11 cellular contexts compared by ENCODE assay signal in genomic region chr2:105904938-105905337, GRCh38.
DNase-seq lines count a peak whose midpoint lies in the region; ATAC-seq and TF ChIP-seq lines count a peak whose summit lies in the region.
"Had no signal": no experiment of that assay in that cellular context is flagged by ENCODE, and none has a peak within 500 bp of the region (broad histone marks: within the 10 kb centered on the region; RNA-seq: fewer than 3 reads in every experiment).

No MANE protein-coding gene starts in this region.

- H3K4me1 ChIP-seq in OCI-LY3 (ENCODE audit: low read length) (peaks cover 57% of the 10 kb centered on the region), thyroid gland (no peaks in the 10 kb centered on the region)

- H2AFZ ChIP-seq in OCI-LY3 (ENCODE audit: low read depth, low read length) = no peak overlapping the region

- TF ChIP-seq CTCF in OCI-LY3 (IDR thresholded peaks at IDR 0.05; ENCODE audit: low read depth, low read length) = no peak
- no peak for TF ChIP-seq CTCF in thyroid gland (IDR thresholded peaks at IDR 0.05)

- H3K4me3 ChIP-seq in OCI-LY3 (ENCODE audit: low read length) = peak overlapping the region; percentile 66
- H3K4me3 ChIP-seq in thyroid gland (replicated peaks in 1 of 3) = no peak overlapping the region
- H3K4me3 ChIP-seq: SJCRH30 had no signal

- H3K9ac ChIP-seq in OCI-LY3 (ENCODE audit: low read length) = peak overlapping the region; percentile 36; the same call in 1 of the 2 replicates

- 72 to 84% methylated on average over 2 of the region's 2 CpGs for WGBS in thyroid gland, 2 donors

- no peaks in the 10 kb centered on the region for H4K20me1 ChIP-seq in OCI-LY3 (ENCODE audit: insufficient read depth, low read length)

- no peak for DNase-seq in stimulated activated CD8-positive, alpha-beta memory T cell treated with anti-CD3 and anti-CD28 coated beads, Interleukin-4, amount 100 ng/mL, for 48 hours
- DNase-seq in thyroid gland = no peak
- no peak for DNase-seq in NCI-H2029 treated with DMSO at 0.1 percent for 48 hours (lab: John Stamatoyannopoulos, UW)
- DNase-seq in activated CD8-positive, alpha-beta memory T cell treated with anti-CD3 and anti-CD28 coated beads, Interleukin-2, amount 50 U/mL, for 4 hours = no peak
- DNase-seq: brain microvascular endothelial cell, KBM-7, SJCRH30 had no signal

- peaks cover 26% of the 10 kb centered on the region; the same call in 1 of the 2 replicates for H3K27me3 ChIP-seq in OCI-LY3 (ENCODE audit: low read depth, low read length)
- H3K27me3 ChIP-seq in thyroid gland = no peaks in the 10 kb centered on the region
- H3K27me3 ChIP-seq: brain microvascular endothelial cell, SJCRH30 had no signal

- ATAC-seq in GM18511 (IDR thresholded peaks at IDR 0.05; ENCODE audit: unreplicated experiment) = peak; percentile 96
- ATAC-seq in GM19455 (IDR thresholded peaks at IDR 0.05; ENCODE audit: unreplicated experiment) = peak; percentile 85
- peak; percentile 94 for ATAC-seq in HG02885 (IDR thresholded peaks at IDR 0.05; ENCODE audit: poor library complexity, unreplicated experiment)

- peaks cover 2% of the 10 kb centered on the region for H3K36me3 ChIP-seq in OCI-LY3 (replicated peaks; ENCODE audit: low read depth, low read length)
- H3K36me3 ChIP-seq in thyroid gland = no peaks in the 10 kb centered on the region
- H3K36me3 ChIP-seq: brain microvascular endothelial cell, SJCRH30 had no signal

- peak overlapping the region; percentile 85 for H3K4me2 ChIP-seq in OCI-LY3 (ENCODE audit: low read length)

- TF ChIP-seq POLR2A in thyroid gland (IDR thresholded peaks at IDR 0.05) = no peak

- H3K27ac ChIP-seq in OCI-LY3 (ENCODE audit: low read length) (peak overlapping the region; percentile 55), thyroid gland (no peak overlapping the region)
- H3K27ac ChIP-seq: brain microvascular endothelial cell, SJCRH30 had no signal

- H3K9me3 ChIP-seq in OCI-LY3 (ENCODE audit: insufficient read depth, low read length) (no peaks in the 10 kb centered on the region), thyroid gland (no peaks in the 10 kb centered on the region)
- H3K9me3 ChIP-seq: SJCRH30 had no signal

- H3K79me2 ChIP-seq in OCI-LY3 (ENCODE audit: low read length) = no peaks in the 10 kb centered on the region

- intact Hi-C loops in thyroid gland (cut with DNase I) = no loop called here
